Comparison of ENCODE assay signal across 10 cellular contexts in genomic region chr7:539731-540411, GRCh38. TPM values are rescaled to one million over a fixed set of nuclear protein-coding genes. Genes with fewer than 3 reads are reported as not detected.
A peak's percentile ranks its signal among the peaks of the same experiment; 100 is the strongest.
DNase-seq lines count a peak whose midpoint lies in the region; ATAC-seq, FAIRE-seq and TF ChIP-seq lines count a peak whose summit lies in the region.
"Had no signal": no experiment of that assay in that cellular context is flagged by ENCODE, and none has a peak within 500 bp of the region (broad histone marks: within the 10 kb centered on the region; RNA-seq: fewer than 3 reads in every experiment).

No MANE protein-coding gene starts in this region.

- H2AFZ ChIP-seq in astrocyte (ENCODE audit: low read depth, low read length): no peak overlapping the region

- no peaks in the 10 kb centered on the region for H3K27me3 ChIP-seq in HUES64 (ENCODE audit: insufficient read depth, low read length)
- no peaks in the 10 kb centered on the region for H3K27me3 ChIP-seq in astrocyte (ENCODE audit: insufficient read depth, low read length)
- no peaks in the 10 kb centered on the region for H3K27me3 ChIP-seq in left lung

- H3K4me1 ChIP-seq in HUES64 (ENCODE audit: insufficient read depth, low read length) (peaks cover 11% of the 10 kb centered on the region), astrocyte (ENCODE audit: insufficient read depth, low read length) (peaks cover 50% of the 10 kb centered on the region), left lung (peaks cover 14 to 15% of the 10 kb centered on the region in 2 donors)
- H3K4me1 ChIP-seq: psoas muscle had no signal

- H3K4me1 Mint-ChIP-seq in astrocyte (ENCODE audit: low read depth, unreplicated experiment): peaks cover 26% of the 10 kb centered on the region

- H3K36me3 ChIP-seq in HUES64 (ENCODE audit: insufficient read depth, low read length) (no peaks in the 10 kb centered on the region), astrocyte (ENCODE audit: insufficient read depth, low read length) (no peaks in the 10 kb centered on the region), left lung (no peaks in the 10 kb centered on the region)

- no peak for TF ChIP-seq CTCF in astrocyte (IDR thresholded peaks at IDR 0.05; ENCODE audit: insufficient read depth, low read depth, low read length)
- TF ChIP-seq CTCF in left lung (IDR thresholded peaks at IDR 0.05): no peak

- peaks cover under 1% of the 10 kb centered on the region for H3K27me3 Mint-ChIP-seq in astrocyte (ENCODE audit: low read depth, unreplicated experiment)

- H3K9me3 Mint-ChIP-seq in astrocyte (ENCODE audit: unreplicated experiment): peaks cover 3% of the 10 kb centered on the region

- in situ Hi-C loops in ACHN (cut with HindIII; ENCODE audit: low pct_ligation_motif_present, low pct_unique_long_range_greater_than_20kb, low sequenced_read_pairs) (no loop called here), KBM-7 (cut with MboI; ENCODE audit: low pct_unique_long_range_greater_than_20kb, low sequenced_read_pairs) (no loop called here)

- H3K36me3 Mint-ChIP-seq in astrocyte (ENCODE audit: low read depth, unreplicated experiment): no peaks in the 10 kb centered on the region

- H3K9ac ChIP-seq in HUES64 (ENCODE audit: low read depth, low read length): no peak overlapping the region
- H3K9ac ChIP-seq in astrocyte (ENCODE audit: low read length): peak overlapping the region; percentile 10

- peak; percentile 87 for DNase-seq in ACHN
- peak; percentile 65 for DNase-seq in astrocyte (ENCODE audit: low read depth)
- DNase-seq in left lung: peak; percentile 79 to 86
- DNase-seq in NK-92 (lab: John Stamatoyannopoulos, UW; ENCODE audit: unreplicated experiment): no peak
- no peak for DNase-seq in stimulated activated CD4-positive, alpha-beta T cell treated with anti-CD3 and anti-CD28 coated beads, Interleukin-12 subunit alpha, Interleukin-12 subunit beta, amount 100 ng/mL, for 4 hours
- DNase-seq in effector CD8-positive, alpha-beta T cell (lab: John Stamatoyannopoulos, UW): no peak
- no peak for DNase-seq in KBM-7
- DNase-seq: psoas muscle had no signal

- no peak for FAIRE-seq in astrocyte (lab: Jason Lieb, UNC)

- intact Hi-C loops in left lung (cut with DNase I): no loop called here

- H3K27ac Mint-ChIP-seq in astrocyte (ENCODE audit: unreplicated experiment): peak overlapping the region; percentile 92

- no peak overlapping the region for H3K4me3 ChIP-seq in HUES64 (ENCODE audit: low read length)
- H3K4me3 ChIP-seq in astrocyte (ENCODE audit: insufficient read depth, low read depth, low read length): no peak overlapping the region
- no peak overlapping the region for H3K4me3 ChIP-seq in left lung
- H3K4me3 ChIP-seq: psoas muscle had no signal

- H4K20me1 ChIP-seq in astrocyte (ENCODE audit: insufficient read depth, low read length): no peaks in the 10 kb centered on the region

- H3K27ac ChIP-seq in HUES64 (ENCODE audit: low read depth, low read length) (0 out of 2 replicates have a peak overlapping the region, but pooled peaks have one; percentile 18), astrocyte (ENCODE audit: low read depth, low read length) (peak overlapping the region; percentile 41), left lung (peak overlapping the region in 1 of 2 donors; percentile 77)
- H3K27ac ChIP-seq: C4-2B, psoas muscle had no signal

- WGBS in HUES64: 81% methylated on average over 13 of the region's 17 CpGs

- H3K79me2 ChIP-seq in astrocyte (ENCODE audit: insufficient read depth, low read length): no peaks in the 10 kb centered on the region

- ATAC-seq in left lung: peak; percentile 76
- ATAC-seq: psoas muscle had no signal

- no peak overlapping the region for H3K4me2 ChIP-seq in astrocyte (ENCODE audit: low read length)

- H3K9me3 ChIP-seq in HUES64 (ENCODE audit: insufficient read depth, low read depth, low read length) (no peaks in the 10 kb centered on the region), astrocyte (ENCODE audit: insufficient read depth, low read depth, low read length) (no peaks in the 10 kb centered on the region), left lung (peaks cover 0 to 3% of the 10 kb centered on the region in 2 donors)
- H3K9me3 ChIP-seq: psoas muscle had no signal

- no peak overlapping the region for H3K4me3 Mint-ChIP-seq in astrocyte (ENCODE audit: unreplicated experiment)

RNA-seq across cellular contexts. Expression of gene PDGFA, which starts 20.2 kb away (rescaled TPM):
- 25.8 TPM for polyA plus RNA-seq in HUES64 (2013, experiment 1 of 2)
- polyA plus RNA-seq in HUES64 (2013, experiment 2 of 2): 27.5 TPM
- total RNA-seq in astrocyte (47.1 and 52.9 TPM in 2 replicates), left lung (10 to 100 TPM; 29.1 to 69.4 TPM)

Comparison
In these comparisons a context has a peak if more than half of its experiments do, and no peak if none do; other contexts are left out.
1. DNase-seq: peak in ACHN (single experiment), astrocyte (single experiment) and left lung (2 of 2); none in NK-92 (single experiment), stimulated activated CD4-positive, alpha-beta T cell treated with anti-CD3 and anti-CD28 coated beads, Interleukin-12 subunit alpha, Interleukin-12 subunit beta, amount 100 ng/mL, for 4 hours (single experiment), effector CD8-positive, alpha-beta T cell (single experiment) and KBM-7 (single experiment).